In genomic region chr13:75079226-75079625, GRCh38 we compare ENCODE assay signal across 19 cellular contexts.
DNase-seq lines count a peak whose midpoint lies in the region; ATAC-seq and TF ChIP-seq lines count a peak whose summit lies in the region.
"Had no signal": no experiment of that assay in that cellular context is flagged by ENCODE, and none has a peak within 500 bp of the region (broad histone marks: within the 10 kb centered on the region; RNA-seq: fewer than 3 reads in every experiment).

No MANE protein-coding gene starts in this region.

- DNase-seq in HT1080 (ENCODE audit: low read depth) (peak; percentile 5), brain microvascular endothelial cell (peak; percentile 63), fibroblast of the conjunctiva (ENCODE audit: low read depth) (peak; percentile 0), renal cortical epithelial cell (ENCODE audit: low read depth) (peak; percentile 69), mucosa of descending colon (no peak), H7 (no peak), GM19238 (ENCODE audit: insufficient read length, low spot score) (no peak)
- DNase-seq: activated CD4-positive, alpha-beta T cell treated with anti-CD3 and anti-CD28 coated beads for 36 hours; activated T-cell treated with anti-CD3 and anti-CD28 coated beads, Interleukin-2, amount 50 U/mL, for 48 hours; BE2C; cortex of kidney; glutamatergic neuron; left lung; MM.1S; NCI-H1436; NCI-H2171; substantia nigra had no signal

- no peak for TF ChIP-seq CTCF in brain microvascular endothelial cell (IDR thresholded peaks at IDR 0.05; ENCODE audit: low read depth, low read length, missing control alignments)
- TF ChIP-seq CTCF in mucosa of descending colon (IDR thresholded peaks at IDR 0.05) = no peak

- intact Hi-C loops in mucosa of descending colon (cut with DNase I, micrococcal nuclease) = no loop called here

- no peaks in the 10 kb centered on the region for H3K4me1 ChIP-seq in mucosa of descending colon (ENCODE audit: low read depth)
- H3K4me1 ChIP-seq: BE2C, left lung, right atrium auricular region had no signal

- H3K36me3 ChIP-seq in brain microvascular endothelial cell (replicated peaks) (no peaks in the 10 kb centered on the region), mucosa of descending colon (ENCODE audit: low read depth) (no peaks in the 10 kb centered on the region), H7 (replicated peaks; ENCODE audit: control insufficient read depth, insufficient read depth, low read length) (no peaks in the 10 kb centered on the region)
- H3K36me3 ChIP-seq: BE2C, left lung, right atrium auricular region had no signal

- in situ Hi-C loops in brain microvascular endothelial cell (cut with HindIII; ENCODE audit: low pct_ligation_motif_present, low sequenced_read_pairs) = no loop called here

- H3K27me3 ChIP-seq in brain microvascular endothelial cell (replicated peaks) (no peaks in the 10 kb centered on the region), H7 (ENCODE audit: control insufficient read depth, insufficient read depth, low read length) (no peaks in the 10 kb centered on the region)
- H3K27me3 ChIP-seq: BE2C, left lung, right atrium auricular region had no signal

- no peak for ATAC-seq in HG03045 (IDR thresholded peaks at IDR 0.05; ENCODE audit: unreplicated experiment)
- no peak for ATAC-seq in mucosa of descending colon
- ATAC-seq: activated CD4-positive, alpha-beta T cell treated with anti-CD3 and anti-CD28 coated beads for 36 hours; left lung had no signal

- H3K4me3 ChIP-seq in brain microvascular endothelial cell (ENCODE audit: low read depth, low read length) (no peak overlapping the region), mucosa of descending colon (no peak overlapping the region), H7 (ENCODE audit: insufficient read depth, low read depth, low read length) (no peak overlapping the region)
- H3K4me3 ChIP-seq: left lung, right atrium auricular region had no signal

- no peak overlapping the region for H3K27ac ChIP-seq in brain microvascular endothelial cell
- H3K27ac ChIP-seq: left lung, right atrium auricular region had no signal

- no peaks in the 10 kb centered on the region for H3K9me3 ChIP-seq in mucosa of descending colon
- H3K9me3 ChIP-seq: BE2C, right atrium auricular region had no signal

Comparison
In these comparisons a context has a peak if more than half of its experiments do, and no peak if none do; other contexts are left out.
1. DNase-seq: peak in HT1080 (single experiment), brain microvascular endothelial cell (single experiment), fibroblast of the conjunctiva (single experiment) and renal cortical epithelial cell (single experiment); none in mucosa of descending colon (0 of 3), H7 (single experiment) and GM19238 (single experiment).